In genomic region chr11:125626381-125626950, GRCh38 we compare ENCODE assay signal across 8 cellular contexts. TPM values are rescaled to one million over a fixed set of nuclear protein-coding genes. Genes with fewer than 3 reads are reported as not detected.
A peak's percentile ranks its signal among the peaks of the same experiment; 100 is the strongest.
DNase-seq lines count a peak whose midpoint lies in the region; ATAC-seq and TF ChIP-seq lines count a peak whose summit lies in the region.

No MANE protein-coding gene starts in this region.

- H3K36me3 Mint-ChIP-seq in natural killer cell = peaks cover 2% of the 10 kb centered on the region

- H3K27ac Mint-ChIP-seq in natural killer cell = peak overlapping the region; percentile 97 to 98

- peak; percentile 67 for DNase-seq in DMS153 treated with DMSO at 0.1 percent for 48 hours (lab: John Stamatoyannopoulos, UW; ENCODE audit: unreplicated experiment)
- DNase-seq in T-helper 2 cell = peak in 3 of 5 experiments; percentile 7 to 70 (median 22)
- no peak for DNase-seq in epithelial cell of esophagus (ENCODE audit: low read depth)
- DNase-seq in natural killer cell = no peak
- no peak for DNase-seq in HPDE6-E6E7 (ENCODE audit: extremely low spot score)

- peak overlapping the region; percentile 97 for H3K4me3 Mint-ChIP-seq in natural killer cell

- no peaks in the 10 kb centered on the region for H3K27me3 Mint-ChIP-seq in natural killer cell (ENCODE audit: low read depth in 2 of 2)

- peaks cover 19 to 20% of the 10 kb centered on the region in 2 donors for H3K4me1 Mint-ChIP-seq in natural killer cell

- ATAC-seq in GM19397 (IDR thresholded peaks at IDR 0.05; ENCODE audit: unreplicated experiment) (peak; percentile 26), HG03460 (IDR thresholded peaks at IDR 0.05; ENCODE audit: unreplicated experiment) (peak; percentile 23), natural killer cell (peak in 1 of 3 donors; percentile 45), GM18858 (IDR thresholded peaks at IDR 0.05; ENCODE audit: unreplicated experiment) (no peak)

- intact Hi-C loops in natural killer cell (cut with micrococcal nuclease) = loop anchor here (5.0 kb wide), 1 partner anchor 674 kb away; the partner anchor contains the start of gene CCDC15

- H3K9me3 Mint-ChIP-seq in natural killer cell = no peaks in the 10 kb centered on the region

- peak overlapping the region; percentile 87 for H3K4me3 ChIP-seq in epithelial cell of esophagus (ENCODE audit: low read length)

- TF ChIP-seq CTCF in epithelial cell of esophagus (IDR thresholded peaks at IDR 0.05; ENCODE audit: insufficient read depth, low read depth, low read length, missing control alignments) (peak; percentile 39), natural killer cell (IDR thresholded peaks at IDR 0.05) (no peak)

RNA-seq across cellular contexts. Expression of gene CHEK1, which starts 1.5 kb away (rescaled TPM):
- total RNA-seq in natural killer cell = 10 to 100 TPM in 2 of 3 donors, 1 to 10 TPM in 1; 8.9 to 11.4 (median 10.1) TPM

RNA-seq across cellular contexts. Expression of gene STT3A, which starts 33.8 kb away (rescaled TPM):
- 10 to 100 TPM; 56.7 to 63.5 (median 62.6) TPM for total RNA-seq in natural killer cell

RNA-seq across cellular contexts. Expression of gene ACRV1, which starts 54.2 kb away (rescaled TPM):
- total RNA-seq in natural killer cell = not detected

RNA-seq across cellular contexts. Expression of gene EI24, which starts 57.2 kb away (rescaled TPM):
- total RNA-seq in natural killer cell = 10 to 100 TPM; 19.5 to 30.0 (median 20.2) TPM

Comparison
In these comparisons a context has a peak if more than half of its experiments do, and no peak if none do; other contexts are left out.
1. DNase-seq: peak in DMS153 treated with DMSO at 0.1 percent for 48 hours (single experiment) and T-helper 2 cell (3 of 5); none in epithelial cell of esophagus (single experiment), natural killer cell (single experiment) and HPDE6-E6E7 (single experiment).